29 cellular contexts compared by ENCODE assay signal in genomic region chr22:43162412-43163150, GRCh38. TPM values are rescaled to one million over a fixed set of nuclear protein-coding genes. Genes with fewer than 3 reads are reported as not detected.
"Had no signal": no experiment of that assay in that cellular context is flagged by ENCODE, and none has a peak within 500 bp of the region (broad histone marks: within the 10 kb centered on the region; RNA-seq: fewer than 3 reads in every experiment).

No MANE protein-coding gene starts in this region.

- ATAC-seq: activated naive CD4-positive, alpha-beta T cell treated with anti-CD3 and anti-CD28 coated beads, Interleukin-2, amount 50 U/mL, for 72 hours; activated naive CD8-positive, alpha-beta T cell treated with anti-CD3 and anti-CD28 coated beads, Interleukin-2, amount 50 U/mL, for 24 hours; activated T-cell treated with anti-CD3 and anti-CD28 coated beads, Interleukin-2, amount 50 U/mL, for 4 hours; body of pancreas had no signal

- H3K4me1 ChIP-seq: ascending aorta had no signal

- H3K4me3 ChIP-seq: ascending aorta, body of pancreas, Peyer's patch had no signal

- H3K27ac ChIP-seq: ascending aorta, body of pancreas, Peyer's patch had no signal

- H3K4me1 Mint-ChIP-seq: activated CD4-positive, alpha-beta T cell treated with anti-CD3 and anti-CD28 coated beads, Interleukin-2, amount 10 ng/mL, durations not matched to agents 7 days and 5 days; activated naive CD8-positive, alpha-beta T cell treated with anti-CD3 and anti-CD28 coated beads, Interleukin-2, amount 50 U/mL, for 24 hours had no signal

- H3K4me3 Mint-ChIP-seq: activated CD4-positive, alpha-beta memory T cell treated with anti-CD3 and anti-CD28 coated beads for 36 hours; activated CD4-positive, alpha-beta T cell treated with anti-CD3 and anti-CD28 coated beads, Interleukin-2, amount 10 ng/mL, durations not matched to agents 7 days and 5 days; activated naive CD8-positive, alpha-beta T cell treated with anti-CD3 and anti-CD28 coated beads, Interleukin-2, amount 50 U/mL, for 24 hours; activated T-cell treated with anti-CD3 and anti-CD28 coated beads, Interleukin-2, amount 50 U/mL, for 4 hours; T-helper 1 cell treated with Interleukin-12 subunit alpha and Interleukin-12 subunit beta and Interleukin-4 antibody, amounts not matched to agents 30 μg/mL and 1 μg/mL, for 36 hours had no signal

- H3K36me3 Mint-ChIP-seq: activated naive CD4-positive, alpha-beta T cell treated with anti-CD3 and anti-CD28 coated beads, Interleukin-2, amount 50 U/mL, for 72 hours had no signal

- H3K27me3 Mint-ChIP-seq: activated CD4-positive, alpha-beta memory T cell treated with anti-CD3 and anti-CD28 coated beads for 36 hours; activated CD4-positive, alpha-beta T cell treated with anti-CD3 and anti-CD28 coated beads, Interleukin-2, amount 10 ng/mL, durations not matched to agents 7 days and 5 days; activated naive CD8-positive, alpha-beta T cell treated with anti-CD3 and anti-CD28 coated beads, Interleukin-2, amount 50 U/mL, for 24 hours had no signal

- H3K9me3 Mint-ChIP-seq: activated CD4-positive, alpha-beta memory T cell treated with anti-CD3 and anti-CD28 coated beads for 36 hours; activated CD4-positive, alpha-beta T cell treated with anti-CD3 and anti-CD28 coated beads, Interleukin-2, amount 10 ng/mL, durations not matched to agents 7 days and 5 days; activated naive CD4-positive, alpha-beta T cell treated with anti-CD3 and anti-CD28 coated beads, Interleukin-2, amount 50 U/mL, for 72 hours; activated naive CD8-positive, alpha-beta T cell treated with anti-CD3 and anti-CD28 coated beads, Interleukin-2, amount 50 U/mL, for 24 hours; activated T-cell treated with anti-CD3 and anti-CD28 coated beads, Interleukin-2, amount 50 U/mL, for 4 hours; T-helper 1 cell treated with Interleukin-12 subunit alpha and Interleukin-12 subunit beta and Interleukin-4 antibody, amounts not matched to agents 30 μg/mL and 1 μg/mL, for 36 hours had no signal

- FAIRE-seq: bronchial epithelial cell, TTC549 had no signal

- H3K9me3 ChIP-seq: ascending aorta, body of pancreas, Peyer's patch had no signal

- H3K27ac Mint-ChIP-seq: activated CD4-positive, alpha-beta memory T cell treated with anti-CD3 and anti-CD28 coated beads for 36 hours; activated CD4-positive, alpha-beta T cell treated with anti-CD3 and anti-CD28 coated beads, Interleukin-2, amount 10 ng/mL, durations not matched to agents 7 days and 5 days; activated naive CD8-positive, alpha-beta T cell treated with anti-CD3 and anti-CD28 coated beads, Interleukin-2, amount 50 U/mL, for 24 hours; T-helper 1 cell treated with Interleukin-12 subunit alpha and Interleukin-12 subunit beta and Interleukin-4 antibody, amounts not matched to agents 30 μg/mL and 1 μg/mL, for 36 hours had no signal

- DNase-seq: activated CD4-positive, alpha-beta memory T cell treated with anti-CD3 and anti-CD28 coated beads for 36 hours; activated CD4-positive, alpha-beta T cell treated with anti-CD3 and anti-CD28 coated beads, Interleukin-2, amount 10 ng/mL, durations not matched to agents 7 days and 5 days; activated CD4-positive, CD25-positive, alpha-beta regulatory T cell; activated CD8-positive, alpha-beta memory T cell treated with anti-CD3 and anti-CD28 coated beads for 24 hours; activated effector memory CD4-positive, alpha-beta T cell treated with anti-CD3 and anti-CD28 coated beads, Interleukin-2, amount 50 U/mL, for 16 hours; activated naive CD4-positive, alpha-beta T cell treated with Interleukin-2 at 50 U/mL for 16 hours; activated naive CD8-positive, alpha-beta T cell treated with anti-CD3 and anti-CD28 coated beads, Interleukin-2, amount 50 U/mL, for 24 hours; activated T-cell treated with anti-CD3 and anti-CD28 coated beads, Interleukin-2, amount 50 U/mL, for 4 hours; amniotic stem cell; body of pancreas; central memory CD4-positive, alpha-beta T cell; Kasumi-1; NCI-H1048; NCI-H146; NCI-H1930; NCI-H2171; NCI-H226; NCI-H510A treated with DMSO at 0.1 percent for 48 hours; NCI-H69; NK-92 treated with Interleukin-12 subunit alpha and Interleukin-12 subunit beta, amount 100 ng/mL, for 24 hours; Peyer's patch; SHP77 treated with DMSO at 0.1 percent for 48 hours; T-helper 9 cell had no signal

- H3K27me3 ChIP-seq: ascending aorta, body of pancreas, Peyer's patch had no signal

RNA-seq across cellular contexts. Expression of gene BIK, which starts 52.0 kb away (rescaled TPM):
- total RNA-seq: ascending aorta, chondrocyte had no signal
